Comparison of ENCODE assay signal across 9 cellular contexts in the genomic region with DNA sequence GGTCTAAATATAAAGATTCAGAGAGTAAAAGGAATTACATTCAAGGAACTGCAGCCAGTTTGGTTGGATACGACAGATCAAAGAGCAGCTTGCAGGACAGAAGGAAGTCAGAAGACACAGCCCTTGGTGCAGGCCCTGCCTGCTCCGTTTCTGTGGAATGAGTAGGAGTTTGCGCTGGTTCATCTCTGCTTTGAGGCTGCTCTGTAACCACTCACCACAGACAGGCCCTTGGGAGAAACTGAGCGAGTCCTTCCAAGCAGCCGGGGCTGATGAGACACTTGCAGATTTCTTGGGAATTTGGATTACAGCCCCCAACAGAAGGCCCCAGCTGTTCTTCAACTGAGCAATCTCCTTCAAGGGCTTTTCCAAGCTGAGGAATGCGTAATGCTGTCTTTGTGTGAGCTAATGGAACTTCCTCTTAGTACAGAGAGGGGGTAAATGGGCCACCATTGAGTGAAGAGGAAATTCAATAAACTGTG. TPM values are rescaled to one million over a fixed set of nuclear protein-coding genes. Genes with fewer than 3 reads are reported as not detected.
DNase-seq lines count a peak whose midpoint lies in the region; TF ChIP-seq lines count a peak whose summit lies in the region.
"Had no signal": no experiment of that assay in that cellular context is flagged by ENCODE, and none has a peak within 500 bp of the region (broad histone marks: within the 10 kb centered on the region; RNA-seq: fewer than 3 reads in every experiment).

No MANE protein-coding gene starts in this region.

- peaks cover 11% of the 10 kb centered on the region for H3K4me1 Mint-ChIP-seq in endothelial cell (ENCODE audit: unreplicated experiment)

- H3K27me3 ChIP-seq in skeletal muscle tissue (ENCODE audit: control insufficient read depth in 3 of 3, insufficient read depth in 3 of 3, low read length in 3 of 3) (peaks cover 0 to 2% (median 0%) of the 10 kb centered on the region in 3 donors), prostate gland (replicated peaks; ENCODE audit: insufficient read depth) (no peaks in the 10 kb centered on the region), ascending aorta (no peaks in the 10 kb centered on the region)

- TF ChIP-seq POLR2A in prostate gland (IDR thresholded peaks at IDR 0.05) = no peak

- no peak for TF ChIP-seq CTCF in fibroblast of villous mesenchyme (IDR thresholded peaks at IDR 0.05; ENCODE audit: insufficient read depth, low read depth, low read length)
- TF ChIP-seq CTCF in prostate gland (IDR thresholded peaks at IDR 0.05) = no peak
- no peak for TF ChIP-seq CTCF in ascending aorta (IDR thresholded peaks at IDR 0.05)
- TF ChIP-seq CTCF in endothelial cell (IDR thresholded peaks at IDR 0.05; ENCODE audit: unreplicated experiment) = no peak

- H3K4me3 ChIP-seq in fibroblast of villous mesenchyme (ENCODE audit: low read depth, low read length) (no peak overlapping the region), skeletal muscle tissue (ENCODE audit: low read length in 3 of 3) (no peak overlapping the region), prostate gland (no peak overlapping the region), ascending aorta (no peak overlapping the region)

- H3K9me3 ChIP-seq in skeletal muscle tissue (ENCODE audit: control insufficient read depth in 3 of 3, low read length in 3 of 3) = no peaks in the 10 kb centered on the region
- H3K9me3 ChIP-seq in prostate gland = no peaks in the 10 kb centered on the region
- H3K9me3 ChIP-seq in ascending aorta = no peaks in the 10 kb centered on the region

- no peak overlapping the region for H3K27ac Mint-ChIP-seq in endothelial cell (ENCODE audit: unreplicated experiment)

- peak overlapping the region; percentile 61 for H3K27ac ChIP-seq in skeletal muscle tissue (ENCODE audit: low read depth, low read length)
- peak overlapping the region in 1 of 2 donors; percentile 25 for H3K27ac ChIP-seq in prostate gland
- peak overlapping the region in 1 of 2 donors; percentile 13 for H3K27ac ChIP-seq in ascending aorta

- intact Hi-C loops in prostate gland (cut with DNase I) = no loop called here
- intact Hi-C loops in ascending aorta (cut with DNase I) = no loop called here

- no peaks in the 10 kb centered on the region for H3K36me3 Mint-ChIP-seq in endothelial cell (ENCODE audit: low read depth, unreplicated experiment)

- H3K4me3 Mint-ChIP-seq in endothelial cell (ENCODE audit: unreplicated experiment) = no peak overlapping the region

- H3K9ac ChIP-seq in skeletal muscle tissue (ENCODE audit: low read depth in 1 of 3, low read length in 3 of 3) = no peak overlapping the region

- WGBS in prostate gland = 68% methylated on average over 6 of the region's 6 CpGs

- DNase-seq in GF-D8 (lab: John Stamatoyannopoulos, UW) (peak; percentile 91), UCSD-AML1 (lab: John Stamatoyannopoulos, UW; ENCODE audit: unreplicated experiment) (peak; percentile 55), fibroblast of villous mesenchyme (ENCODE audit: low read depth) (peak; percentile 2), prostate gland (ENCODE audit: low spot score) (no peak), ascending aorta (ENCODE audit: low spot score in 2 of 2) (no peak), endothelial cell (ENCODE audit: low spot score) (no peak), NCI-H2081 (lab: John Stamatoyannopoulos, UW) (no peak)

- no peaks in the 10 kb centered on the region for H3K9me3 Mint-ChIP-seq in endothelial cell (ENCODE audit: unreplicated experiment)

- peaks cover 0 to 11% (median 0%) of the 10 kb centered on the region in 3 donors for H3K4me1 ChIP-seq in skeletal muscle tissue (ENCODE audit: control insufficient read depth in 3 of 3, insufficient read depth in 3 of 3, low read length in 3 of 3)
- H3K4me1 ChIP-seq in prostate gland (replicated peaks) = no peaks in the 10 kb centered on the region
- no peaks in the 10 kb centered on the region for H3K4me1 ChIP-seq in ascending aorta

- peaks cover 5% of the 10 kb centered on the region for H3K27me3 Mint-ChIP-seq in endothelial cell (ENCODE audit: unreplicated experiment)

- no peaks in the 10 kb centered on the region for H3K36me3 ChIP-seq in skeletal muscle tissue (ENCODE audit: control insufficient read depth in 3 of 3, insufficient read depth in 3 of 3, low read length in 3 of 3)
- no peaks in the 10 kb centered on the region for H3K36me3 ChIP-seq in prostate gland
- H3K36me3 ChIP-seq in ascending aorta = no peaks in the 10 kb centered on the region

RNA-seq across cellular contexts. Expression of a gene that starts 16.4 kb away (rescaled TPM):
- not detected in 2 replicates for total RNA-seq in fibroblast of villous mesenchyme
- 8.9 TPM for total RNA-seq in skeletal muscle tissue
- 10 to 100 TPM in 1 of 2 donors, 1 to 10 TPM in 1; 4.5 to 10.7 TPM for total RNA-seq in prostate gland
- total RNA-seq in ascending aorta = 38.6 TPM
- 0.82 TPM for total RNA-seq in endothelial cell (ENCODE audit: unreplicated experiment)
- total RNA-seq: dermis microvascular lymphatic vessel endothelial cell had no signal

Comparison
In these comparisons a context has a peak if more than half of its experiments do, and no peak if none do; other contexts are left out.
1. DNase-seq: peak in GF-D8 (single experiment), UCSD-AML1 (single experiment) and fibroblast of villous mesenchyme (single experiment); none in prostate gland (single experiment), ascending aorta (0 of 2), endothelial cell (single experiment) and NCI-H2081 (0 of 2).